ENCODE assay signal across 22 cellular contexts in genomic region chr20:13028001-13028400, GRCh38. TPM values are rescaled to one million over a fixed set of nuclear protein-coding genes. Genes with fewer than 3 reads are reported as not detected.
DNase-seq lines count a peak whose midpoint lies in the region; ATAC-seq and TF ChIP-seq lines count a peak whose summit lies in the region.
"Had no signal": no experiment of that assay in that cellular context is flagged by ENCODE, and none has a peak within 500 bp of the region (broad histone marks: within the 10 kb centered on the region; RNA-seq: fewer than 3 reads in every experiment).

No MANE protein-coding gene starts in this region.

- H3K9me3 ChIP-seq in smooth muscle cell (replicated peaks; ENCODE audit: low read depth): no peaks in the 10 kb centered on the region
- H3K9me3 ChIP-seq: gastroesophageal sphincter, mucosa of descending colon, thoracic aorta had no signal

- peak overlapping the region; percentile 11 for H3K9ac ChIP-seq in smooth muscle cell (ENCODE audit: low read depth)
- H3K9ac ChIP-seq: parathyroid adenoma had no signal

- H3K4me2 ChIP-seq in smooth muscle cell: peak overlapping the region; percentile 6

- DNase-seq in HCEC 1CT (peak; percentile 26), astrocyte of the spinal cord (ENCODE audit: low read depth, low spot score) (peak; percentile 26), fibroblast of the aortic adventitia (ENCODE audit: low read depth) (peak; percentile 49), smooth muscle cell (lab: John Stamatoyannopoulos, UW; ENCODE audit: unreplicated experiment) (no peak), DMS79 treated with DMSO at 0.1 percent for 48 hours (lab: John Stamatoyannopoulos, UW) (no peak), activated gamma-delta T cell treated with Interleukin-2 at 50 U/mL for 16 hours (no peak)
- DNase-seq: activated CD4-positive, alpha-beta T cell treated with anti-CD3 and anti-CD28 coated beads for 4 hours; activated naive CD4-positive, alpha-beta T cell treated with anti-CD3 and anti-CD28 coated beads, Interleukin-2, amount 10 ng/mL, durations not matched to agents 7 days and 5 days; anterior cingulate cortex; CD4-positive, alpha-beta T cell; mucosa of descending colon; NCI-H1930; nephron progenitor cell; right cardiac atrium; RPMI8226; stimulated activated CD4-positive, alpha-beta T cell treated with anti-CD3 and anti-CD28 coated beads, Interleukin-4, amount 100 ng/mL, for 4 hours; stimulated activated naive CD4-positive, alpha-beta T cell had no signal

- no peaks in the 10 kb centered on the region for H3K27me3 ChIP-seq in smooth muscle cell (ENCODE audit: low read depth)
- H3K27me3 ChIP-seq: gastroesophageal sphincter had no signal

- H3K4me1 ChIP-seq in smooth muscle cell (ENCODE audit: low read depth): no peaks in the 10 kb centered on the region
- H3K4me1 ChIP-seq: parathyroid adenoma had no signal

- H4K20me1 ChIP-seq in smooth muscle cell (ENCODE audit: low read depth): no peaks in the 10 kb centered on the region

- no peak for ATAC-seq in GM21529 (IDR thresholded peaks at IDR 0.05; ENCODE audit: unreplicated experiment)
- ATAC-seq: gastroesophageal sphincter, mucosa of descending colon, right cardiac atrium, SK-N-SH treated with all-trans-retinoic acid at 6 μM for 48 hours had no signal

- H3K4me3 ChIP-seq in astrocyte of the spinal cord (ENCODE audit: low read depth, low read length): no peak overlapping the region
- H3K4me3 ChIP-seq in fibroblast of the aortic adventitia (ENCODE audit: low read depth, low read length): no peak overlapping the region
- no peak overlapping the region for H3K4me3 ChIP-seq in smooth muscle cell
- H3K4me3 ChIP-seq: gastroesophageal sphincter, mucosa of descending colon, thoracic aorta had no signal

- H3K27ac ChIP-seq in smooth muscle cell (ENCODE audit: low read depth): peak overlapping the region; percentile 84
- H3K27ac ChIP-seq: gastroesophageal sphincter, parathyroid adenoma, thoracic aorta had no signal

- H3K79me2 ChIP-seq in smooth muscle cell (ENCODE audit: low read depth): no peaks in the 10 kb centered on the region
- H3K79me2 ChIP-seq: parathyroid adenoma had no signal

- H3K36me3 ChIP-seq in smooth muscle cell (ENCODE audit: low read depth): no peaks in the 10 kb centered on the region
- H3K36me3 ChIP-seq: gastroesophageal sphincter, thoracic aorta had no signal

- H2AFZ ChIP-seq in smooth muscle cell (ENCODE audit: low read depth): no peak overlapping the region
- H2AFZ ChIP-seq: parathyroid adenoma had no signal

- TF ChIP-seq CTCF in astrocyte of the spinal cord (IDR thresholded peaks at IDR 0.05; ENCODE audit: low read depth, low read length) (no peak), fibroblast of the aortic adventitia (IDR thresholded peaks at IDR 0.05; ENCODE audit: insufficient read depth, low read length) (no peak), smooth muscle cell (IDR thresholded peaks at IDR 0.05; ENCODE audit: borderline replicate concordance, insufficient read depth, poor library complexity, severe bottlenecking) (no peak)

- 71% methylated on average over 4 of the region's 4 CpGs for WGBS in smooth muscle cell (ENCODE audit: low lambda C conversion rate)

- in situ Hi-C loops in astrocyte of the spinal cord (cut with HindIII; ENCODE audit: low sequenced_read_pairs): no loop called here

- peaks cover 3% of the 10 kb centered on the region for H3F3A ChIP-seq in smooth muscle cell (ENCODE audit: low read depth)

RNA-seq across cellular contexts. Expression of gene SPTLC3, which starts 19.2 kb away (rescaled TPM):
- total RNA-seq in fibroblast of the aortic adventitia (ENCODE audit: low replicate concordance) (6.8 and 30.6 TPM in 2 replicates), smooth muscle cell (6.2 and 34.9 TPM in 2 replicates)
- 2.5 and 5.3 TPM in 2 replicates for polyA plus RNA-seq in smooth muscle cell

Comparison
In these comparisons a context has a peak if more than half of its experiments do, and no peak if none do; other contexts are left out.
1. DNase-seq: peak in HCEC 1CT (single experiment), astrocyte of the spinal cord (single experiment) and fibroblast of the aortic adventitia (single experiment); none in smooth muscle cell (single experiment), DMS79 treated with DMSO at 0.1 percent for 48 hours (single experiment) and activated gamma-delta T cell treated with Interleukin-2 at 50 U/mL for 16 hours (single experiment).